Comparison of ENCODE assay signal across 17 cellular contexts in genomic region chr6:166987448-166987847, GRCh38. TPM values are rescaled to one million over a fixed set of nuclear protein-coding genes. Genes with fewer than 3 reads are reported as not detected.
DNase-seq lines count a peak whose midpoint lies in the region; ATAC-seq and TF ChIP-seq lines count a peak whose summit lies in the region.
"Had no signal": no experiment of that assay in that cellular context is flagged by ENCODE, and none has a peak within 500 bp of the region (broad histone marks: within the 10 kb centered on the region; RNA-seq: fewer than 3 reads in every experiment).

No MANE protein-coding gene starts in this region.

- H3K27ac Mint-ChIP-seq in activated naive CD4-positive, alpha-beta T cell treated with anti-CD3 and anti-CD28 coated beads, Interleukin-2, amount 50 U/mL, for 24 hours: peak overlapping the region; percentile 55
- H3K27ac Mint-ChIP-seq in activated naive CD4-positive, alpha-beta T cell treated with anti-CD3 and anti-CD28 coated beads, Interleukin-2, amount 10 ng/mL, durations not matched to agents 7 days and 5 days: no peak overlapping the region
- no peak overlapping the region for H3K27ac Mint-ChIP-seq in naive thymus-derived CD8-positive, alpha-beta T cell
- H3K27ac Mint-ChIP-seq: B cell; CD8-positive, alpha-beta T cell; HFFc6 had no signal

- no peak overlapping the region for H3K4me3 Mint-ChIP-seq in activated naive CD4-positive, alpha-beta T cell treated with anti-CD3 and anti-CD28 coated beads, Interleukin-2, amount 50 U/mL, for 24 hours
- H3K4me3 Mint-ChIP-seq in activated naive CD4-positive, alpha-beta T cell treated with anti-CD3 and anti-CD28 coated beads, Interleukin-2, amount 10 ng/mL, durations not matched to agents 7 days and 5 days: no peak overlapping the region
- no peak overlapping the region for H3K4me3 Mint-ChIP-seq in naive thymus-derived CD8-positive, alpha-beta T cell
- H3K4me3 Mint-ChIP-seq: B cell; CD8-positive, alpha-beta T cell; HFFc6 had no signal

- TSS peak; percentile 1 for BruUV-seq in OCI-LY7 (replicated peaks; lab: Mats Ljungman, UMichigan)

- H3K79me2 ChIP-seq in OCI-LY7 (ENCODE audit: insufficient read depth, low read depth, low read length) (peaks cover 27% of the 10 kb centered on the region; the same call in 1 of the 2 replicates), fibroblast of lung (ENCODE audit: control insufficient read depth, insufficient read depth, low read length) (peaks cover 6% of the 10 kb centered on the region), trophoblast cell (ENCODE audit: control insufficient read depth, insufficient read depth, low read length, poor library complexity) (no peaks in the 10 kb centered on the region)

- H2BK120ac ChIP-seq in trophoblast cell (ENCODE audit: insufficient read depth, low read length, poor library complexity): no peak overlapping the region

- POLR2A ChIA-PET in OCI-LY7 (lab: Charles Lee): interaction anchor here (0.7 to 0.9 kb wide), 2 partner anchors 41 to 1170 kb away, joined by 3 read pairs; no protein-coding TSS in a partner anchor
- POLR2A ChIA-PET in naive thymus-derived CD8-positive, alpha-beta T cell (lab: Charles Lee): interaction anchor here (3.5 kb wide), 1 partner anchor 31 kb away, joined by 26 read pairs; the partner anchor contains the start of gene RNASET2

- peaks cover 54% of the 10 kb centered on the region for H3K36me3 ChIP-seq in OCI-LY7 (ENCODE audit: insufficient read depth, low read length)
- H3K36me3 ChIP-seq in fibroblast of lung (ENCODE audit: control insufficient read depth, insufficient read depth, low read length): no peaks in the 10 kb centered on the region
- H3K36me3 ChIP-seq in trophoblast cell (ENCODE audit: control insufficient read depth in 1 of 2, insufficient read depth in 2 of 2, low read length in 2 of 2): peaks cover 0 to 2% of the 10 kb centered on the region in 2 experiments

- H3K9me2 ChIP-seq in OCI-LY7 (ENCODE audit: insufficient read depth, low read length): no peaks in the 10 kb centered on the region

- no peaks in the 10 kb centered on the region for H3K27me3 Mint-ChIP-seq in activated naive CD4-positive, alpha-beta T cell treated with anti-CD3 and anti-CD28 coated beads, Interleukin-2, amount 50 U/mL, for 24 hours
- H3K27me3 Mint-ChIP-seq in activated naive CD4-positive, alpha-beta T cell treated with anti-CD3 and anti-CD28 coated beads, Interleukin-2, amount 10 ng/mL, durations not matched to agents 7 days and 5 days: no peaks in the 10 kb centered on the region
- no peaks in the 10 kb centered on the region for H3K27me3 Mint-ChIP-seq in naive thymus-derived CD8-positive, alpha-beta T cell
- H3K27me3 Mint-ChIP-seq: B cell had no signal

- H3K18ac ChIP-seq in trophoblast cell (ENCODE audit: low read length): no peak overlapping the region

- H3K4me2 ChIP-seq in OCI-LY7 (ENCODE audit: low read length) (no peak overlapping the region), fibroblast of lung (ENCODE audit: extremely low read depth, insufficient read depth, low read length) (no peak overlapping the region), trophoblast cell (ENCODE audit: low read length) (no peak overlapping the region)
- H3K4me2 ChIP-seq: BLaER1 treated with 17β-estradiol and CSF1 and Interleukin-3, amounts not matched to agents 10 nM and 100 nM had no signal

- no peak overlapping the region for H2AFZ ChIP-seq in OCI-LY7 (ENCODE audit: low read length)
- no peak overlapping the region for H2AFZ ChIP-seq in fibroblast of lung (ENCODE audit: low read length)
- no peak overlapping the region for H2AFZ ChIP-seq in trophoblast cell (ENCODE audit: insufficient read depth, low read length, poor library complexity)

- no peaks in the 10 kb centered on the region for H3K79me1 ChIP-seq in trophoblast cell (ENCODE audit: low read length)

- H4K12ac ChIP-seq in trophoblast cell (ENCODE audit: low read depth, low read length): no peak overlapping the region

- TF ChIP-seq CTCF in OCI-LY7 (conservative IDR thresholded peaks at IDR 0.05; ENCODE audit: low read length) (no peak), fibroblast of lung (conservative IDR thresholded peaks at IDR 0.05 in 1 of 2, IDR thresholded peaks at IDR 0.05 in 1 of 2; ENCODE audit: low read depth in 1 of 2, low read length in 2 of 2) (no peak)

- H3K36me3 Mint-ChIP-seq in activated naive CD4-positive, alpha-beta T cell treated with anti-CD3 and anti-CD28 coated beads, Interleukin-2, amount 50 U/mL, for 24 hours: peaks cover 8% of the 10 kb centered on the region
- peaks cover 39% of the 10 kb centered on the region for H3K36me3 Mint-ChIP-seq in activated naive CD4-positive, alpha-beta T cell treated with anti-CD3 and anti-CD28 coated beads, Interleukin-2, amount 10 ng/mL, durations not matched to agents 7 days and 5 days
- peaks cover 0 to 8% (median 2%) of the 10 kb centered on the region in 3 donors for H3K36me3 Mint-ChIP-seq in naive thymus-derived CD8-positive, alpha-beta T cell
- H3K36me3 Mint-ChIP-seq: CD8-positive, alpha-beta T cell had no signal

- H3K27me3 ChIP-seq in fibroblast of lung (ENCODE audit: control insufficient read depth, insufficient read depth, low read length): no peaks in the 10 kb centered on the region
- H3K27me3 ChIP-seq in trophoblast cell (ENCODE audit: insufficient read depth, low read length): no peaks in the 10 kb centered on the region
- H3K27me3 ChIP-seq: BLaER1 treated with 17β-estradiol and CSF1 and Interleukin-3, amounts not matched to agents 10 nM and 100 nM had no signal

- DNase-seq in activated naive CD4-positive, alpha-beta T cell treated with anti-CD3 and anti-CD28 coated beads, Interleukin-2, amount 10 ng/mL, durations not matched to agents 7 days and 5 days: no peak
- DNase-seq in OCI-LY7 (ENCODE audit: low spot score) (no peak), fibroblast of lung (ENCODE audit: low read depth in 2 of 2) (no peak), trophoblast cell (no peak), SKM-1 (lab: John Stamatoyannopoulos, UW; ENCODE audit: unreplicated experiment) (no peak)
- no peak for DNase-seq in naive thymus-derived CD8-positive, alpha-beta T cell
- DNase-seq: Calu3; CD8-positive, alpha-beta T cell; DMS79 treated with DMSO at 0.1 percent for 48 hours; GF-D8; GOT3; H7; HFFc6 had no signal

- H3K4me3 ChIP-seq in OCI-LY7 (ENCODE audit: low read depth, low read length, poor library complexity, severe bottlenecking) (no peak overlapping the region), fibroblast of lung (replicated peaks in 1 of 4; ENCODE audit: control extremely low read depth in 1 of 4, insufficient read depth in 1 of 4, low read depth in 3 of 4, low read length in 4 of 4) (no peak overlapping the region), trophoblast cell (ENCODE audit: low read depth, low read length) (no peak overlapping the region)
- H3K4me3 ChIP-seq: BLaER1 treated with 17β-estradiol and CSF1 and Interleukin-3, amounts not matched to agents 10 nM and 100 nM had no signal

- H3K4ac ChIP-seq in trophoblast cell (ENCODE audit: low read depth, low read length): no peak overlapping the region

- H4K91ac ChIP-seq in trophoblast cell (ENCODE audit: low read depth, low read length): no peak overlapping the region

- no peak overlapping the region for H3K14ac ChIP-seq in trophoblast cell (ENCODE audit: low read length)

- no peak overlapping the region for H2BK5ac ChIP-seq in trophoblast cell (ENCODE audit: low read depth, low read length, poor library complexity)

- ATAC-seq in naive thymus-derived CD8-positive, alpha-beta T cell: no peak
- ATAC-seq: CD8-positive, alpha-beta T cell; HCT116 had no signal

- CTCF ChIA-PET in activated naive CD4-positive, alpha-beta T cell treated with anti-CD3 and anti-CD28 coated beads, Interleukin-2, amount 10 ng/mL, durations not matched to agents 7 days and 5 days (lab: Charles Lee): interaction anchor here (3.3 to 3.8 kb wide), 3 partner anchors 35 to 212 kb away, joined by 36 to 53 read pairs (median 45); no protein-coding TSS in a partner anchor
- CTCF ChIA-PET in OCI-LY7 (lab: Charles Lee; ENCODE audit: unreplicated experiment): interaction anchor here (1.5 to 2.1 kb wide), 2 partner anchors 34 to 213 kb away, joined by 6 read pairs; no protein-coding TSS in a partner anchor

- no peaks in the 10 kb centered on the region for H3K9me3 ChIP-seq in OCI-LY7 (ENCODE audit: low read length)
- no peaks in the 10 kb centered on the region for H3K9me3 ChIP-seq in fibroblast of lung (ENCODE audit: control insufficient read depth, insufficient read depth, low read depth, low read length)
- no peaks in the 10 kb centered on the region for H3K9me3 ChIP-seq in trophoblast cell (ENCODE audit: insufficient read depth, low read depth, low read length)

- no peak overlapping the region for H2AK5ac ChIP-seq in trophoblast cell (ENCODE audit: low read length)

- no peak overlapping the region for H3K23ac ChIP-seq in trophoblast cell (ENCODE audit: low read length)

- no peak overlapping the region for H4K8ac ChIP-seq in trophoblast cell (ENCODE audit: low read depth, low read length)

- peaks cover 27% of the 10 kb centered on the region for H3K4me1 Mint-ChIP-seq in activated naive CD4-positive, alpha-beta T cell treated with anti-CD3 and anti-CD28 coated beads, Interleukin-2, amount 50 U/mL, for 24 hours
- H3K4me1 Mint-ChIP-seq in activated naive CD4-positive, alpha-beta T cell treated with anti-CD3 and anti-CD28 coated beads, Interleukin-2, amount 10 ng/mL, durations not matched to agents 7 days and 5 days: peaks cover 36% of the 10 kb centered on the region
- H3K4me1 Mint-ChIP-seq in naive thymus-derived CD8-positive, alpha-beta T cell: peaks cover 0 to 11% (median 3%) of the 10 kb centered on the region in 4 donors

- WGBS in trophoblast cell (ENCODE audit: extremely low coverage, insufficient coverage, insufficient read length): no CpG with 5 or more reads among the region's 6 CpGs

- H3K27ac ChIP-seq in OCI-LY7 (ENCODE audit: low read depth, low read length, poor library complexity, severe bottlenecking) (no peak overlapping the region), fibroblast of lung (ENCODE audit: insufficient read depth, low read length) (no peak overlapping the region), trophoblast cell (ENCODE audit: low read depth, low read length) (peak overlapping the region; percentile 8)
- H3K27ac ChIP-seq: BLaER1 treated with 17β-estradiol and CSF1 and Interleukin-3, amounts not matched to agents 10 nM and 100 nM had no signal

- H3K9ac ChIP-seq in fibroblast of lung (ENCODE audit: insufficient read depth, low read length) (peak overlapping the region; percentile 1), trophoblast cell (ENCODE audit: low read length) (no peak overlapping the region)
- H3K9ac ChIP-seq: BLaER1 treated with 17β-estradiol and CSF1 and Interleukin-3, amounts not matched to agents 10 nM and 100 nM had no signal

- H3K9me3 Mint-ChIP-seq in activated naive CD4-positive, alpha-beta T cell treated with anti-CD3 and anti-CD28 coated beads, Interleukin-2, amount 50 U/mL, for 24 hours: no peaks in the 10 kb centered on the region
- no peaks in the 10 kb centered on the region for H3K9me3 Mint-ChIP-seq in activated naive CD4-positive, alpha-beta T cell treated with anti-CD3 and anti-CD28 coated beads, Interleukin-2, amount 10 ng/mL, durations not matched to agents 7 days and 5 days
- no peaks in the 10 kb centered on the region for H3K9me3 Mint-ChIP-seq in naive thymus-derived CD8-positive, alpha-beta T cell
- H3K9me3 Mint-ChIP-seq: CD8-positive, alpha-beta T cell; HFFc6 had no signal

- peaks cover 5% of the 10 kb centered on the region; the same call in 1 of the 2 replicates for H4K20me1 ChIP-seq in OCI-LY7 (ENCODE audit: insufficient read depth, low read length)
- no peaks in the 10 kb centered on the region for H4K20me1 ChIP-seq in fibroblast of lung (ENCODE audit: control insufficient read depth, extremely low read depth, insufficient read depth, low read length)

- no peak overlapping the region for H2BK12ac ChIP-seq in trophoblast cell (ENCODE audit: low read length)

- intact Hi-C loops in OCI-LY7 (cut with micrococcal nuclease; ENCODE audit: unreplicated experiment): no loop called here

- H3K4me1 ChIP-seq in OCI-LY7 (ENCODE audit: insufficient read depth, low read length, poor library complexity, severe bottlenecking) (no peaks in the 10 kb centered on the region), fibroblast of lung (ENCODE audit: control insufficient read depth, extremely low read depth, insufficient read depth, low read length) (no peaks in the 10 kb centered on the region), trophoblast cell (ENCODE audit: control insufficient read depth in 1 of 2, insufficient read depth in 2 of 2, low read length in 2 of 2) (peaks cover 0 to 5% of the 10 kb centered on the region in 2 experiments)

RNA-seq across cellular contexts. Expression of gene CEP43, which starts 11.7 kb away (rescaled TPM):
- total RNA-seq in OCI-LY7 (2014; rRNA removed; shearing (Covaris generic)): 41.2 and 48.1 TPM in 2 replicates
- total RNA-seq in OCI-LY7 (2022) (34.3 and 40.4 TPM in 2 replicates), fibroblast of lung (18.0 and 26.5 TPM in 2 replicates)
- polyA plus RNA-seq in fibroblast of lung: 11.2 and 16.5 TPM in 2 replicates
- polyA plus RNA-seq in fibroblast of lung (2012): 7.5 and 10.6 TPM in 2 replicates
- polyA minus RNA-seq in fibroblast of lung (ENCODE audit: low replicate concordance): 0.27 and 1.4 TPM in 2 replicates
- polyA plus RNA-seq in trophoblast cell (2013): 12.1 and 12.8 TPM in 2 replicates
- 10 to 100 TPM; 14.9 to 15.3 TPM for total RNA-seq in naive thymus-derived CD8-positive, alpha-beta T cell
- 1 to 10 TPM; 2.5 to 4.5 (median 4.3) TPM for polyA plus RNA-seq in naive thymus-derived CD8-positive, alpha-beta T cell

RNA-seq across cellular contexts. Expression of gene RNASET2, which starts 31.1 kb away (rescaled TPM):
- total RNA-seq in OCI-LY7 (2014; rRNA removed; shearing (Covaris generic)): 71.7 and 87.1 TPM in 2 replicates
- total RNA-seq in OCI-LY7 (2022) (73.0 and 105 TPM in 2 replicates), fibroblast of lung (18.0 and 24.7 TPM in 2 replicates)
- 12.9 and 13.0 TPM in 2 replicates for polyA plus RNA-seq in fibroblast of lung
- 12.0 and 13.1 TPM in 2 replicates for polyA plus RNA-seq in fibroblast of lung (2012)
- polyA minus RNA-seq in fibroblast of lung (ENCODE audit: low replicate concordance): 6.4 and 7.7 TPM in 2 replicates
- 10.8 and 11.8 TPM in 2 replicates for polyA plus RNA-seq in trophoblast cell (2013)
- total RNA-seq in naive thymus-derived CD8-positive, alpha-beta T cell: 10 to 100 TPM; 72.7 to 75.2 TPM
- 100 to 1,000 TPM; 141 to 283 (median 248) TPM for polyA plus RNA-seq in naive thymus-derived CD8-positive, alpha-beta T cell
